9 cellular contexts compared by ENCODE assay signal in genomic region chr3:184005981-184006507, GRCh38. TPM values are rescaled to one million over a fixed set of nuclear protein-coding genes. Genes with fewer than 3 reads are reported as not detected.
DNase-seq lines count a peak whose midpoint lies in the region; ATAC-seq, FAIRE-seq and TF ChIP-seq lines count a peak whose summit lies in the region.
"Had no signal": no experiment of that assay in that cellular context is flagged by ENCODE, and none has a peak within 500 bp of the region (broad histone marks: within the 10 kb centered on the region; RNA-seq: fewer than 3 reads in every experiment).

No MANE protein-coding gene starts in this region.

- no peaks in the 10 kb centered on the region for H3K9me3 Mint-ChIP-seq in stimulated activated naive CD8-positive, alpha-beta T cell treated with anti-CD3 and anti-CD28 coated beads, Interleukin-15, amount 100 ng/mL, for 72 hours

- H3K27ac ChIP-seq in A673 (ENCODE audit: low read depth, low read length, poor library complexity, severe bottlenecking) = peak overlapping the region; percentile 14

- no peaks in the 10 kb centered on the region for H3K27me3 Mint-ChIP-seq in stimulated activated naive CD8-positive, alpha-beta T cell treated with anti-CD3 and anti-CD28 coated beads, Interleukin-15, amount 100 ng/mL, for 72 hours

- TF ChIP-seq CTCF in A673 (conservative IDR thresholded peaks at IDR 0.05; ENCODE audit: low read depth, low read length) = no peak

- peak; percentile 88 for FAIRE-seq in islet of Langerhans (lab: Jason Lieb, UNC)

- no peaks in the 10 kb centered on the region for H3K27me3 ChIP-seq in A673 (replicated peaks; ENCODE audit: insufficient read depth, low read depth, low read length, poor library complexity)

- ATAC-seq in GM18511 (IDR thresholded peaks at IDR 0.05; ENCODE audit: unreplicated experiment) (peak; percentile 87), HG03095 (IDR thresholded peaks at IDR 0.05; ENCODE audit: unreplicated experiment) (peak; percentile 63), HG03442 (IDR thresholded peaks at IDR 0.05; ENCODE audit: unreplicated experiment) (no peak)
- peak; percentile 69 for ATAC-seq in stimulated activated naive CD8-positive, alpha-beta T cell treated with anti-CD3 and anti-CD28 coated beads, Interleukin-15, amount 100 ng/mL, for 72 hours

- H3K27ac Mint-ChIP-seq in stimulated activated naive CD8-positive, alpha-beta T cell treated with anti-CD3 and anti-CD28 coated beads, Interleukin-15, amount 100 ng/mL, for 72 hours = no peak overlapping the region

- DNase-seq in A673 (ENCODE audit: low spot score) (peak; percentile 62), NCI-H2227 treated with DMSO at 0.1 percent for 48 hours (lab: John Stamatoyannopoulos, UW) (peak; percentile 88), astrocyte of the hippocampus (ENCODE audit: low read depth, low spot score) (peak; percentile 57)
- peak; percentile 5 to 16 for DNase-seq in stimulated activated naive CD8-positive, alpha-beta T cell treated with anti-CD3 and anti-CD28 coated beads, Interleukin-15, amount 100 ng/mL, for 72 hours

- intact Hi-C loops in A673 (cut with micrococcal nuclease; ENCODE audit: unreplicated experiment) = no loop called here

- peak overlapping the region; percentile 40 to 55 for H3K4me3 Mint-ChIP-seq in stimulated activated naive CD8-positive, alpha-beta T cell treated with anti-CD3 and anti-CD28 coated beads, Interleukin-15, amount 100 ng/mL, for 72 hours

- peaks cover 14% of the 10 kb centered on the region for H3K4me1 ChIP-seq in A673 (ENCODE audit: insufficient read depth, low read length, poor library complexity, severe bottlenecking)

- no TSS peak for BruUV-seq in A673 (replicated peaks; lab: Mats Ljungman, UMichigan)

- H3K9me3 ChIP-seq in A673 (ENCODE audit: low read depth, low read length, poor library complexity, severe bottlenecking) = no peaks in the 10 kb centered on the region

- POLR2A ChIA-PET in A673 (lab: Charles Lee; ENCODE audit: low non-redundant PET) = interaction anchor here (0.5 kb wide), 1 partner anchor 1963 kb away, joined by 4 read pairs; no protein-coding TSS in a partner anchor

- H3K4me3 ChIP-seq in A673 (ENCODE audit: low read depth, low read length, poor library complexity, severe bottlenecking) = no peak overlapping the region

- peaks cover 3% of the 10 kb centered on the region for H3K36me3 ChIP-seq in A673 (ENCODE audit: insufficient read depth, low read length, poor library complexity, severe bottlenecking)

- peaks cover 19% of the 10 kb centered on the region for H3K4me1 Mint-ChIP-seq in stimulated activated naive CD8-positive, alpha-beta T cell treated with anti-CD3 and anti-CD28 coated beads, Interleukin-15, amount 100 ng/mL, for 72 hours

- CTCF ChIA-PET in A673 (lab: Charles Lee) = interaction anchor here (0.6 to 0.7 kb wide), 2 partner anchors 9 to 387 kb away, joined by 5 to 10 read pairs; no protein-coding TSS in a partner anchor

RNA-seq across cellular contexts. Expression of gene ABCC5, which starts 11.6 kb away (rescaled TPM):
- 30.3 and 32.0 TPM in 2 replicates for total RNA-seq in A673 (2021)

RNA-seq across cellular contexts. Expression of gene HTR3D, which starts 25.5 kb away (rescaled TPM):
- total RNA-seq in A673 (2021) = not detected in 2 replicates
- total RNA-seq: urinary bladder had no signal

RNA-seq across cellular contexts. Expression of gene HTR3C, which starts 46.8 kb away (rescaled TPM):
- total RNA-seq in A673 (2021) = not detected in 2 replicates
- total RNA-seq: urinary bladder had no signal

Comparison
In these comparisons a context has a peak if more than half of its experiments do, and no peak if none do; other contexts are left out.
1. DNase-seq: peak in every context shown above with its lines; median percentile 88 in NCI-H2227 treated with DMSO at 0.1 percent for 48 hours; 62 in A673; 57 in astrocyte of the hippocampus; 10 in stimulated activated naive CD8-positive, alpha-beta T cell treated with anti-CD3 and anti-CD28 coated beads, Interleukin-15, amount 100 ng/mL, for 72 hours.